In genomic region chr4:169660929-169661328, GRCh38 we compare ENCODE assay signal across 10 cellular contexts. TPM values are rescaled to one million over a fixed set of nuclear protein-coding genes. Genes with fewer than 3 reads are reported as not detected.
A peak's percentile ranks its signal among the peaks of the same experiment; 100 is the strongest.
DNase-seq lines count a peak whose midpoint lies in the region; ATAC-seq and TF ChIP-seq lines count a peak whose summit lies in the region.
"Had no signal": no experiment of that assay in that cellular context is flagged by ENCODE, and none has a peak within 500 bp of the region (broad histone marks: within the 10 kb centered on the region; RNA-seq: fewer than 3 reads in every experiment).

No MANE protein-coding gene starts in this region.

- no peak for TF ChIP-seq EP300 in tibial nerve (IDR thresholded peaks at IDR 0.05)

- peak overlapping the region in 1 of 4 donors; percentile 54 for H3K4me3 ChIP-seq in tibial nerve
- H3K4me3 ChIP-seq: lung had no signal

- no peaks in the 10 kb centered on the region for H3K27me3 Mint-ChIP-seq in activated naive CD8-positive, alpha-beta T cell
- H3K27me3 Mint-ChIP-seq in activated naive CD8-positive, alpha-beta T cell treated with anti-CD3 and anti-CD28 coated beads for 36 hours = no peaks in the 10 kb centered on the region
- H3K27me3 Mint-ChIP-seq in activated T-helper 1 cell treated with anti-CD3 and anti-CD28 coated beads, Interleukin-12 subunit alpha, Interleukin-12 subunit beta, Interleukin-2, Interleukin-4 antibody, amounts not matched to agents 30 ng/mL and 10 ng/mL and 1 ng/mL, durations not matched to agents 14 hours and 24 hours and 36 hours (ENCODE audit: insufficient read depth) = no peaks in the 10 kb centered on the region

- H3K4me3 Mint-ChIP-seq in activated naive CD8-positive, alpha-beta T cell = peak overlapping the region; percentile 35
- no peak overlapping the region for H3K4me3 Mint-ChIP-seq in activated naive CD8-positive, alpha-beta T cell treated with anti-CD3 and anti-CD28 coated beads for 36 hours
- H3K4me3 Mint-ChIP-seq in activated T-helper 1 cell treated with anti-CD3 and anti-CD28 coated beads, Interleukin-12 subunit alpha, Interleukin-12 subunit beta, Interleukin-2, Interleukin-4 antibody, amounts not matched to agents 30 ng/mL and 10 ng/mL and 1 ng/mL, durations not matched to agents 14 hours and 24 hours and 36 hours = peak overlapping the region; percentile 7

- WGBS in tibial nerve, 2 donors = 62 to 65% methylated on average over 3 of the region's 3 CpGs

- no peak for TF ChIP-seq CTCF in tibial nerve (IDR thresholded peaks at IDR 0.05)

- TF ChIP-seq POLR2A in tibial nerve (IDR thresholded peaks at IDR 0.05) = no peak

- H3K36me3 ChIP-seq in tibial nerve = no peaks in the 10 kb centered on the region
- H3K36me3 ChIP-seq: adrenal gland had no signal

- H3K27me3 ChIP-seq in tibial nerve = no peaks in the 10 kb centered on the region
- H3K27me3 ChIP-seq: adrenal gland had no signal

- intact Hi-C loops in activated T-helper 1 cell treated with anti-CD3 and anti-CD28 coated beads, Interleukin-12 subunit alpha, Interleukin-12 subunit beta, Interleukin-2, Interleukin-4 antibody, amounts not matched to agents 30 ng/mL and 10 ng/mL and 1 ng/mL, durations not matched to agents 14 hours and 24 hours and 36 hours (cut with micrococcal nuclease) = loop anchor here (1.0 kb wide), 5 partner anchors 39 to 651 kb away; partner anchors contain the start of genes CBR4, HPF1, MFAP3L and NEK1

- H3K4me1 ChIP-seq in tibial nerve = peaks cover 0 to 53% (median 2%) of the 10 kb centered on the region in 4 donors

- H3K36me3 Mint-ChIP-seq in activated naive CD8-positive, alpha-beta T cell = peaks cover 7% of the 10 kb centered on the region
- peaks cover 9% of the 10 kb centered on the region for H3K36me3 Mint-ChIP-seq in activated naive CD8-positive, alpha-beta T cell treated with anti-CD3 and anti-CD28 coated beads for 36 hours
- peaks cover 13% of the 10 kb centered on the region for H3K36me3 Mint-ChIP-seq in activated T-helper 1 cell treated with anti-CD3 and anti-CD28 coated beads, Interleukin-12 subunit alpha, Interleukin-12 subunit beta, Interleukin-2, Interleukin-4 antibody, amounts not matched to agents 30 ng/mL and 10 ng/mL and 1 ng/mL, durations not matched to agents 14 hours and 24 hours and 36 hours (ENCODE audit: low read depth)

- no peak for ATAC-seq in GM21528 (IDR thresholded peaks at IDR 0.05; ENCODE audit: low FRiP score, unreplicated experiment)

- H3K27ac ChIP-seq in tibial nerve = peak overlapping the region; percentile 79 to 89 (median 84)

- no peak for DNase-seq in activated naive CD8-positive, alpha-beta T cell treated with anti-CD3 and anti-CD28 coated beads for 36 hours
- no peak for DNase-seq in activated T-helper 1 cell treated with anti-CD3 and anti-CD28 coated beads, Interleukin-12 subunit alpha, Interleukin-12 subunit beta, Interleukin-2, Interleukin-4 antibody, amounts not matched to agents 30 ng/mL and 10 ng/mL and 1 ng/mL, durations not matched to agents 14 hours and 24 hours and 36 hours (ENCODE audit: low spot score)
- DNase-seq in inferior parietal cortex (ENCODE audit: extremely low spot score) (peak; percentile 25), tibial nerve (ENCODE audit: low spot score in 2 of 2) (no peak), NCI-H82 (lab: John Stamatoyannopoulos, UW) (no peak)
- DNase-seq in stimulated activated CD8-positive, alpha-beta memory T cell treated with anti-CD3 and anti-CD28 coated beads, Interleukin-4, amount 100 ng/mL, for 48 hours = no peak

- H3K4me1 Mint-ChIP-seq in activated naive CD8-positive, alpha-beta T cell (ENCODE audit: low read depth) = peaks cover 56% of the 10 kb centered on the region
- H3K4me1 Mint-ChIP-seq in activated naive CD8-positive, alpha-beta T cell treated with anti-CD3 and anti-CD28 coated beads for 36 hours = peaks cover 38% of the 10 kb centered on the region
- peaks cover 34% of the 10 kb centered on the region for H3K4me1 Mint-ChIP-seq in activated T-helper 1 cell treated with anti-CD3 and anti-CD28 coated beads, Interleukin-12 subunit alpha, Interleukin-12 subunit beta, Interleukin-2, Interleukin-4 antibody, amounts not matched to agents 30 ng/mL and 10 ng/mL and 1 ng/mL, durations not matched to agents 14 hours and 24 hours and 36 hours (ENCODE audit: low read depth)

- no peak overlapping the region for H3K27ac Mint-ChIP-seq in activated naive CD8-positive, alpha-beta T cell
- no peak overlapping the region for H3K27ac Mint-ChIP-seq in activated naive CD8-positive, alpha-beta T cell treated with anti-CD3 and anti-CD28 coated beads for 36 hours
- H3K27ac Mint-ChIP-seq in activated T-helper 1 cell treated with anti-CD3 and anti-CD28 coated beads, Interleukin-12 subunit alpha, Interleukin-12 subunit beta, Interleukin-2, Interleukin-4 antibody, amounts not matched to agents 30 ng/mL and 10 ng/mL and 1 ng/mL, durations not matched to agents 14 hours and 24 hours and 36 hours = no peak overlapping the region

- no peaks in the 10 kb centered on the region for H3K9me3 ChIP-seq in tibial nerve
- H3K9me3 ChIP-seq: adrenal gland had no signal

- no peaks in the 10 kb centered on the region for H3K9me3 Mint-ChIP-seq in activated naive CD8-positive, alpha-beta T cell (ENCODE audit: low read depth)
- no peaks in the 10 kb centered on the region for H3K9me3 Mint-ChIP-seq in activated naive CD8-positive, alpha-beta T cell treated with anti-CD3 and anti-CD28 coated beads for 36 hours
- no peaks in the 10 kb centered on the region for H3K9me3 Mint-ChIP-seq in activated T-helper 1 cell treated with anti-CD3 and anti-CD28 coated beads, Interleukin-12 subunit alpha, Interleukin-12 subunit beta, Interleukin-2, Interleukin-4 antibody, amounts not matched to agents 30 ng/mL and 10 ng/mL and 1 ng/mL, durations not matched to agents 14 hours and 24 hours and 36 hours

RNA-seq across cellular contexts. Expression of gene CLCN3, which starts 40.6 kb away (rescaled TPM):
- total RNA-seq in activated naive CD8-positive, alpha-beta T cell treated with anti-CD3 and anti-CD28 coated beads for 36 hours = 10 to 100 TPM; 18.5 to 20.8 TPM
- 29.4 and 30.2 TPM in 2 replicates for total RNA-seq in activated T-helper 1 cell treated with anti-CD3 and anti-CD28 coated beads, Interleukin-12 subunit alpha, Interleukin-12 subunit beta, Interleukin-2, Interleukin-4 antibody, amounts not matched to agents 30 ng/mL and 10 ng/mL and 1 ng/mL, durations not matched to agents 14 hours and 24 hours and 36 hours
- 10 to 100 TPM; 28.8 to 45.4 (median 37.7) TPM for total RNA-seq in tibial nerve

RNA-seq across cellular contexts. Expression of gene NEK1, which starts 48.5 kb away (rescaled TPM):
- total RNA-seq in activated naive CD8-positive, alpha-beta T cell treated with anti-CD3 and anti-CD28 coated beads for 36 hours = 10 to 100 TPM; 12.1 to 13.1 TPM
- 9.1 and 11.6 TPM in 2 replicates for total RNA-seq in activated T-helper 1 cell treated with anti-CD3 and anti-CD28 coated beads, Interleukin-12 subunit alpha, Interleukin-12 subunit beta, Interleukin-2, Interleukin-4 antibody, amounts not matched to agents 30 ng/mL and 10 ng/mL and 1 ng/mL, durations not matched to agents 14 hours and 24 hours and 36 hours
- total RNA-seq in tibial nerve = 100 to 1,000 TPM in 1 of 4 donors, 10 to 100 TPM in 3; 66.9 to 100 (median 90.5) TPM
